Comparison of ENCODE assay signal across 11 cellular contexts in the genomic region with DNA sequence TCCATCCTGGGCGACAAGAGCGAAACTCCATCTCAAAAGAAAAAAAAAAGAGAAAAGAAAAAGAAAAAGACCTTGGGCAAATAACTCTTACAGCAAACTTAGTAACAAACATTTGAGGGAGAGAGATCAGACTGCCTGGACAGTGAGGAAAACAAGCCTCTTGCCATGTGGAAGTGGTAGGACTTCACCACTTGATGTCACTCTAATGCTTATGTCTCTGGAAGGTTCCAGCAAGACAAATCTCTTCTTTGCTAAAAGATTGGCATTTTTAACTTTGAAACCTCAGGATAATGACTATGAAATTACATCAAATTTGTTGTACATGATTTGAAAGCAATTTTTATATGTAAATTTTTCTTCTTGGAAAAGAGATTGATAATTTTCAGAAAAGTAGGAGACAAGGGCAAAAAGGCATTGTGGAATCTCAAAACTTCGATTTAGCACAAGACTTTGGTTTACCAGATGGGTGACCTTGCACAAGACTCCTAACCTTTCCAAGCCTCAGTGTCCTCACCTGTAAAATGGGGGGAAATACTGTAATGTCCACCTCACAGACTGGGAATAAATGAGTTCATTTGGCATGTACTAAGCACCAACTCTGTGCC. TPM values are rescaled to one million over a fixed set of nuclear protein-coding genes. Genes with fewer than 3 reads are reported as not detected.
A peak's percentile ranks its signal among the peaks of the same experiment; 100 is the strongest.
DNase-seq lines count a peak whose midpoint lies in the region; ATAC-seq, FAIRE-seq and TF ChIP-seq lines count a peak whose summit lies in the region.
"Had no signal": no experiment of that assay in that cellular context is flagged by ENCODE, and none has a peak within 500 bp of the region (broad histone marks: within the 10 kb centered on the region; RNA-seq: fewer than 3 reads in every experiment).

No MANE protein-coding gene starts in this region.

- H4K20me1 ChIP-seq in GM23338 (replicated peaks; ENCODE audit: insufficient read depth), result no peaks in the 10 kb centered on the region

- peak; percentile 10 for DNase-seq in GM23338 (ENCODE audit: low spot score)
- DNase-seq in iris pigment epithelial cell (ENCODE audit: low read depth), result peak; percentile 58
- DNase-seq in NCI-H2107 (lab: John Stamatoyannopoulos, UW), result no peak
- DNase-seq in effector CD8-positive, alpha-beta T cell (lab: John Stamatoyannopoulos, UW), result no peak
- DNase-seq in activated CD4-positive, alpha-beta T cell treated with anti-CD3 and anti-CD28 coated beads, Interleukin-2, amount 50 U/mL, for 1 hour, result no peak
- DNase-seq: effector CD4-positive, alpha-beta T cell; stomach had no signal

- no peaks in the 10 kb centered on the region for H3K79me2 ChIP-seq in GM23338 (replicated peaks; ENCODE audit: insufficient read depth)

- no peaks in the 10 kb centered on the region for H3K4me1 Mint-ChIP-seq in GM23338

- no peaks in the 10 kb centered on the region for H3K4me1 ChIP-seq in GM23338 (ENCODE audit: insufficient read depth)
- H3K4me1 ChIP-seq: stomach had no signal

- H3K36me3 Mint-ChIP-seq in GM23338 (ENCODE audit: low read depth), result no peaks in the 10 kb centered on the region

- FAIRE-seq in TTC549 (lab: Jason Lieb, UNC), result peak; percentile 54

- no peaks in the 10 kb centered on the region for H3F3A ChIP-seq in GM23338 (replicated peaks; ENCODE audit: low read depth)

- H3K27ac Mint-ChIP-seq in GM23338, result no peak overlapping the region

- no peaks in the 10 kb centered on the region for H3K27me3 ChIP-seq in GM23338 (ENCODE audit: insufficient read depth)
- H3K27me3 ChIP-seq: stomach had no signal

- no peak overlapping the region for H3K4me3 Mint-ChIP-seq in GM23338

- H3K4me3 ChIP-seq in GM23338, result no peak overlapping the region
- H3K4me3 ChIP-seq: stomach had no signal

- no peaks in the 10 kb centered on the region for H3K36me3 ChIP-seq in GM23338 (ENCODE audit: insufficient read depth)
- H3K36me3 ChIP-seq: stomach had no signal

- H2AFZ ChIP-seq in GM23338, result no peak overlapping the region

- H3K9me2 ChIP-seq in GM23338 (ENCODE audit: insufficient read depth), result no peaks in the 10 kb centered on the region

- peaks cover 4% of the 10 kb centered on the region for H3K27me3 Mint-ChIP-seq in GM23338 (ENCODE audit: insufficient read depth, low read depth, poor library complexity)

- peak; percentile 71 for TF ChIP-seq CTCF in C4-2B (conservative IDR thresholded peaks at IDR 0.05)
- TF ChIP-seq CTCF in GM23338 (conservative IDR thresholded peaks at IDR 0.05; ENCODE audit: low read depth in 2 of 2), result peak; percentile 39 to 64

- no peaks in the 10 kb centered on the region for H3K9me3 Mint-ChIP-seq in GM23338

- ATAC-seq in GM23338, result no peak
- no peak for ATAC-seq in HG03457 (IDR thresholded peaks at IDR 0.05; ENCODE audit: unreplicated experiment)

- H3K4me2 ChIP-seq in GM23338, result no peak overlapping the region

- H3K27ac ChIP-seq in C4-2B (no peak overlapping the region), GM23338 (ENCODE audit: low read depth) (no peak overlapping the region)
- H3K27ac ChIP-seq: stomach had no signal

TF ChIP-seq in GM23338, 12 proteins besides CTCF, POLR2A, EP300 and RAD21 (continues in another document):
- TF ChIP-seq CREB1 (CRISPR knock-in tag; IDR thresholded peaks at IDR 0.05; ENCODE audit: low read depth) (no peak), ZNF331 (CRISPR knock-in tag; IDR thresholded peaks at IDR 0.05; ENCODE audit: low read depth) (no peak), EZH2 (IDR thresholded peaks at IDR 0.05; ENCODE audit: low read depth, unreplicated experiment) (no peak), EZH2phosphoT487 (IDR thresholded peaks at IDR 0.05; ENCODE audit: unreplicated experiment) (no peak), JUNB (IDR thresholded peaks at IDR 0.05; ENCODE audit: unreplicated experiment) (no peak), NANOG (IDR thresholded peaks at IDR 0.05; ENCODE audit: borderline replicate concordance) (no peak), STAT1 (IDR thresholded peaks at IDR 0.05; ENCODE audit: unreplicated experiment) (no peak), ZNF114 (CRISPR knock-in tag; IDR thresholded peaks at IDR 0.05) (no peak), POLR2AphosphoS5 (IDR thresholded peaks at IDR 0.05; ENCODE audit: low read depth) (no peak)
- TF ChIP-seq, protein P1, sequence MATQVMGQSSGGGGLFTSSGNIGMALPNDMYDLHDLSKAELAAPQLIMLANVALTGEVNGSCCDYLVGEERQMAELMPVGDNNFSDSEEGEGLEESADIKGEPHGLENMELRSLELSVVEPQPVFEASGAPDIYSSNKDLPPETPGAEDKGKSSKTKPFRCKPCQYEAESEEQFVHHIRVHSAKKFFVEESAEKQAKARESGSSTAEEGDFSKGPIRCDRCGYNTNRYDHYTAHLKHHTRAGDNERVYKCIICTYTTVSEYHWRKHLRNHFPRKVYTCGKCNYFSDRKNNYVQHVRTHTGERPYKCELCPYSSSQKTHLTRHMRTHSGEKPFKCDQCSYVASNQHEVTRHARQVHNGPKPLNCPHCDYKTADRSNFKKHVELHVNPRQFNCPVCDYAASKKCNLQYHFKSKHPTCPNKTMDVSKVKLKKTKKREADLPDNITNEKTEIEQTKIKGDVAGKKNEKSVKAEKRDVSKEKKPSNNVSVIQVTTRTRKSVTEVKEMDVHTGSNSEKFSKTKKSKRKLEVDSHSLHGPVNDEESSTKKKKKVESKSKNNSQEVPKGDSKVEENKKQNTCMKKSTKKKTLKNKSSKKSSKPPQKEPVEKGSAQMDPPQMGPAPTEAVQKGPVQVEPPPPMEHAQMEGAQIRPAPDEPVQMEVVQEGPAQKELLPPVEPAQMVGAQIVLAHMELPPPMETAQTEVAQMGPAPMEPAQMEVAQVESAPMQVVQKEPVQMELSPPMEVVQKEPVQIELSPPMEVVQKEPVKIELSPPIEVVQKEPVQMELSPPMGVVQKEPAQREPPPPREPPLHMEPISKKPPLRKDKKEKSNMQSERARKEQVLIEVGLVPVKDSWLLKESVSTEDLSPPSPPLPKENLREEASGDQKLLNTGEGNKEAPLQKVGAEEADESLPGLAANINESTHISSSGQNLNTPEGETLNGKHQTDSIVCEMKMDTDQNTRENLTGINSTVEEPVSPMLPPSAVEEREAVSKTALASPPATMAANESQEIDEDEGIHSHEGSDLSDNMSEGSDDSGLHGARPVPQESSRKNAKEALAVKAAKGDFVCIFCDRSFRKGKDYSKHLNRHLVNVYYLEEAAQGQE (IDR thresholded peaks at IDR 0.05; ENCODE audit: unreplicated experiment), result no peak

RNA-seq across cellular contexts. Expression of a gene that starts 5.4 kb away (rescaled TPM):
- total RNA-seq in GM23338 (2014; rRNA removed; shearing (Covaris generic)), result 0.08 TPM in 1 of 2 replicates, not detected in the other
- polyA plus RNA-seq in GM23338 (2016; fragmentation: Nextera tagmentation; extraction: Ambion mirVana), result not detected in 2 replicates
- total RNA-seq: HT1080, stomach had no signal
- polyA plus RNA-seq: stomach had no signal

RNA-seq across cellular contexts. Expression of a gene that starts 11.7 kb away (rescaled TPM):
- not detected in 2 replicates for total RNA-seq in GM23338 (2014; rRNA removed; shearing (Covaris generic))
- polyA plus RNA-seq in GM23338 (2016; fragmentation: Nextera tagmentation; extraction: Ambion mirVana), result 0.14 TPM in 1 of 2 replicates, not detected in the other
- total RNA-seq: HT1080, stomach had no signal
- polyA plus RNA-seq: stomach had no signal

Comparison
In these comparisons a context has a peak if more than half of its experiments do, and no peak if none do; other contexts are left out.
1. DNase-seq: peak in GM23338 (single experiment) and iris pigment epithelial cell (single experiment); none in NCI-H2107 (single experiment), effector CD8-positive, alpha-beta T cell (single experiment) and activated CD4-positive, alpha-beta T cell treated with anti-CD3 and anti-CD28 coated beads, Interleukin-2, amount 50 U/mL, for 1 hour (single experiment).